Comparison of ENCODE assay signal across 27 cellular contexts in the genomic region with DNA sequence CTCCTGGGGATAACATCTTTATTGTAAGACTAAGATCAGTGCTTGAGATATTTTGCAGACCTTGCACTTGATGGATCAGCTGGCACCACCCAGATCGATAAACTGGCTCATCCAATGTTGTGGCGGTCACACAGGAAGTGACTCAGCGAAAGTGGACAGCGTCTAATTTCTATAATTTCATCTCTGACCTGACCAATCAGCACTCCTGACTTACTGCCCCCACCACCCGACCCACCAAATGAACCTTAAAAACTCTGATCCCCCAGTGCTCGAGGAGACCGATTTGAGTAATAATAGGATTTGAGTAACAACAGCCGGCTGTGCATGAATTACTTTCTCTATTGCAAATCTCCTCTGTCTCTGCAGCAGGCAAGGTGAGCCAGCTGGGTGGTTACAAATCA.
DNase-seq lines count a peak whose midpoint lies in the region; ATAC-seq and TF ChIP-seq lines count a peak whose summit lies in the region.
"Had no signal": no experiment of that assay in that cellular context is flagged by ENCODE, and none has a peak within 500 bp of the region (broad histone marks: within the 10 kb centered on the region; RNA-seq: fewer than 3 reads in every experiment).

No MANE protein-coding gene starts in this region.

- DNase-seq in GM12864 (ENCODE audit: low read depth) (peak; percentile 68), IMR-90 (no peak), Panc1 (ENCODE audit: low read depth, low spot score) (no peak), neural progenitor cell (ENCODE audit: low spot score) (no peak), COLO668 (lab: John Stamatoyannopoulos, UW; ENCODE audit: unreplicated experiment) (no peak), neuronal stem cell (ENCODE audit: low spot score) (no peak)
- DNase-seq: activated CD8-positive, alpha-beta memory T cell treated with anti-CD3 and anti-CD28 coated beads for 24 hours; activated effector memory CD4-positive, alpha-beta T cell treated with anti-CD3 and anti-CD28 coated beads, Interleukin-2, amount 50 U/mL, for 16 hours; activated naive CD8-positive, alpha-beta T cell treated with anti-CD3 and anti-CD28 coated beads for 36 hours; aorta; COR-L47; DMS79; effector CD8-positive, alpha-beta T cell; GF-D8; midbrain; natural killer cell; NCI-H1105 treated with DMSO at 0.1 percent for 48 hours; NCI-H2081; NCI-H446; RPMI8226; stimulated activated CD8-positive, alpha-beta memory T cell treated with anti-CD3 and anti-CD28 coated beads, Interleukin-4, amount 100 ng/mL, for 48 hours; T-helper 17 cell; transverse colon had no signal

- ATAC-seq in IMR-90 (ENCODE audit: low read depth): no peak
- no peak for ATAC-seq in Panc1
- ATAC-seq in HG02973 (IDR thresholded peaks at IDR 0.05; ENCODE audit: unreplicated experiment): no peak
- no peak for ATAC-seq in GM21423 (IDR thresholded peaks at IDR 0.05; ENCODE audit: unreplicated experiment)
- ATAC-seq: natural killer cell, T-helper 17 cell had no signal

- H4K8ac ChIP-seq in IMR-90 (ENCODE audit: low read depth in 2 of 2, low read length in 2 of 2) (no peak overlapping the region), neuronal stem cell (ENCODE audit: low read depth, low read length) (no peak overlapping the region)

- BruUV-seq in IMR-90 (replicated peaks; lab: Mats Ljungman, UMichigan): no TSS peak
- no TSS peak for BruUV-seq in Panc1 (replicated peaks; lab: Mats Ljungman, UMichigan)

- H3K4me1 ChIP-seq in IMR-90 (ENCODE audit: control insufficient read depth, insufficient read depth, low read length): no peaks in the 10 kb centered on the region
- H3K4me1 ChIP-seq in Panc1 (ENCODE audit: control insufficient read depth, insufficient read depth, low read length): peaks cover 3% of the 10 kb centered on the region; the same call in 1 of the 2 replicates
- H3K4me1 ChIP-seq in neural progenitor cell: peaks cover 3% of the 10 kb centered on the region
- no peaks in the 10 kb centered on the region for H3K4me1 ChIP-seq in neuronal stem cell (ENCODE audit: control insufficient read depth in 2 of 2, insufficient read depth in 1 of 2, low read depth in 1 of 2, low read length in 2 of 2)
- H3K4me1 ChIP-seq: BLaER1 treated with 17β-estradiol and CSF1 and Interleukin-3, amounts not matched to agents 10 nM and 100 nM had no signal

- H3K79me2 ChIP-seq in neural progenitor cell (ENCODE audit: low read depth): no peaks in the 10 kb centered on the region

- H3K4me1 Mint-ChIP-seq in neural progenitor cell: peaks cover 9% of the 10 kb centered on the region
- H3K4me1 Mint-ChIP-seq: activated naive CD8-positive, alpha-beta T cell treated with anti-CD3 and anti-CD28 coated beads for 36 hours; natural killer cell; T-helper 17 cell had no signal

- TF ChIP-seq POLR2A in IMR-90 (IDR thresholded peaks at IDR 0.05; ENCODE audit: low read depth, low read length): no peak

- H4K91ac ChIP-seq in IMR-90 (ENCODE audit: insufficient read depth, low read depth, low read length) (no peak overlapping the region), neuronal stem cell (ENCODE audit: low read depth, low read length, poor library complexity) (no peak overlapping the region)

- in situ Hi-C loops in IMR-90 (cut with MboI; ENCODE audit: low sequenced_read_pairs) (no loop called here), Panc1 (cut with HindIII; ENCODE audit: low pct_unique_long_range_greater_than_20kb, low sequenced_read_pairs) (no loop called here)

- H3K18ac ChIP-seq in IMR-90 (ENCODE audit: low read depth, low read length) (no peak overlapping the region), neuronal stem cell (ENCODE audit: low read length) (no peak overlapping the region)

- H4K20me1 ChIP-seq in IMR-90 (ENCODE audit: insufficient read depth, low read length) (no peaks in the 10 kb centered on the region), neural progenitor cell (ENCODE audit: low read depth) (no peaks in the 10 kb centered on the region)
- H4K20me1 ChIP-seq: BLaER1 treated with 17β-estradiol and CSF1 and Interleukin-3, amounts not matched to agents 10 nM and 100 nM had no signal

- H3K4ac ChIP-seq in IMR-90 (ENCODE audit: low read depth, low read length) (no peak overlapping the region), neuronal stem cell (ENCODE audit: low read length) (no peak overlapping the region)

- H3K27me3 ChIP-seq in IMR-90 (ENCODE audit: control insufficient read depth, insufficient read depth, low read length) (peaks cover 6% of the 10 kb centered on the region), Panc1 (ENCODE audit: control insufficient read depth, insufficient read depth, low read length) (no peaks in the 10 kb centered on the region), neural progenitor cell (no peaks in the 10 kb centered on the region), neuronal stem cell (ENCODE audit: control insufficient read depth in 3 of 3, insufficient read depth in 3 of 3, low read depth in 1 of 3, low read length in 3 of 3) (no peaks in the 10 kb centered on the region)
- H3K27me3 ChIP-seq: BLaER1 treated with 17β-estradiol and CSF1 and Interleukin-3, amounts not matched to agents 10 nM and 100 nM; transverse colon had no signal

- CTCF ChIA-PET in IMR-90 (lab: Yijun Ruan, JAX): no interaction called here
- CTCF ChIA-PET in Panc1 (lab: Charles Lee): no interaction called here

- H3K9me3 ChIP-seq in IMR-90 (ENCODE audit: control insufficient read depth, insufficient read depth, low read length): no peaks in the 10 kb centered on the region
- H3K9me3 ChIP-seq in Panc1 (ENCODE audit: control insufficient read depth, insufficient read depth, low read depth, low read length): no peaks in the 10 kb centered on the region; the same call in 1 of the 2 replicates
- peaks cover 4% of the 10 kb centered on the region for H3K9me3 ChIP-seq in neural progenitor cell (ENCODE audit: low read depth)
- H3K9me3 ChIP-seq in neuronal stem cell (replicated peaks in 1 of 2; ENCODE audit: control insufficient read depth in 2 of 2, insufficient read depth in 1 of 2, low read depth in 1 of 2, low read length in 2 of 2): peaks cover 0 to 6% of the 10 kb centered on the region in 2 donors
- H3K9me3 ChIP-seq: BLaER1 treated with 17β-estradiol and CSF1 and Interleukin-3, amounts not matched to agents 10 nM and 100 nM; transverse colon had no signal

- H2BK120ac ChIP-seq in IMR-90 (ENCODE audit: low read depth, low read length) (no peak overlapping the region), neuronal stem cell (ENCODE audit: low read depth, low read length) (no peak overlapping the region)

- H3K36me3 Mint-ChIP-seq in neural progenitor cell: peaks cover 4% of the 10 kb centered on the region
- H3K36me3 Mint-ChIP-seq: activated naive CD8-positive, alpha-beta T cell treated with anti-CD3 and anti-CD28 coated beads for 36 hours; natural killer cell had no signal

- intact Hi-C loops in IMR-90 (cut with micrococcal nuclease) (no loop called here), Panc1 (cut with micrococcal nuclease; ENCODE audit: unreplicated experiment) (no loop called here)

- no peak overlapping the region for H2BK15ac ChIP-seq in IMR-90 (ENCODE audit: low read depth, low read length)
- H2BK15ac ChIP-seq in neuronal stem cell (ENCODE audit: low read length): no peak overlapping the region

- H3K4me3 ChIP-seq in GM12864 (ENCODE audit: low read depth, low read length) (peak overlapping the region; percentile 32; the same call in 1 of the 2 replicates), IMR-90 (ENCODE audit: insufficient read depth, low read depth, low read length) (no peak overlapping the region), Panc1 (ENCODE audit: low read depth in 2 of 2, low read length in 2 of 2) (no peak overlapping the region), neural progenitor cell (no peak overlapping the region), neuronal stem cell (ENCODE audit: low read length in 2 of 2) (no peak overlapping the region)
- H3K4me3 ChIP-seq: BLaER1 treated with 17β-estradiol and CSF1 and Interleukin-3, amounts not matched to agents 10 nM and 100 nM; SK-N-MC; transverse colon had no signal

- dilution Hi-C loops in IMR-90 (cut with HindIII; ENCODE audit: low sequenced_read_pairs, unreplicated experiment): no loop called here

- no peak overlapping the region for H3K56ac ChIP-seq in IMR-90 (ENCODE audit: extremely low read depth, insufficient read depth, low read length)

- no peak overlapping the region for H2BK20ac ChIP-seq in IMR-90 (ENCODE audit: low read depth, low read length)

- H3K9ac ChIP-seq in IMR-90 (ENCODE audit: low read depth, low read length) (no peak overlapping the region), neural progenitor cell (no peak overlapping the region), neuronal stem cell (ENCODE audit: low read depth, low read length, poor library complexity) (no peak overlapping the region)
- H3K9ac ChIP-seq: BLaER1 treated with 17β-estradiol and CSF1 and Interleukin-3, amounts not matched to agents 10 nM and 100 nM had no signal

- peaks cover 32% of the 10 kb centered on the region for H3K9me3 Mint-ChIP-seq in neural progenitor cell
- H3K9me3 Mint-ChIP-seq: activated naive CD8-positive, alpha-beta T cell treated with anti-CD3 and anti-CD28 coated beads for 36 hours; natural killer cell had no signal

- no peak overlapping the region for H2BK12ac ChIP-seq in neuronal stem cell (ENCODE audit: low read length)

- no peak overlapping the region for H3K4me3 Mint-ChIP-seq in neural progenitor cell
- H3K4me3 Mint-ChIP-seq: activated naive CD8-positive, alpha-beta T cell treated with anti-CD3 and anti-CD28 coated beads for 36 hours; natural killer cell; T-helper 17 cell had no signal

- no peak for TF ChIP-seq CTCF in GM12864 (IDR thresholded peaks at IDR 0.05; ENCODE audit: low read depth, low read length, missing control alignments)
- no peak for TF ChIP-seq CTCF in IMR-90 (conservative IDR thresholded peaks at IDR 0.05; ENCODE audit: low read depth, low read length)
- TF ChIP-seq CTCF in Panc1 (IDR thresholded peaks at IDR 0.05): no peak
- no peak for TF ChIP-seq CTCF in neural progenitor cell (IDR thresholded peaks at IDR 0.05)

- H2AK9ac ChIP-seq in IMR-90 (replicated peaks; ENCODE audit: low read depth, low read length, poor library complexity): no peak overlapping the region

- H3K36me3 ChIP-seq in IMR-90 (ENCODE audit: control insufficient read depth, insufficient read depth, low read length): no peaks in the 10 kb centered on the region
- H3K36me3 ChIP-seq in Panc1 (ENCODE audit: control insufficient read depth, insufficient read depth, low read length): no peaks in the 10 kb centered on the region
- H3K36me3 ChIP-seq in neural progenitor cell: no peaks in the 10 kb centered on the region
- H3K36me3 ChIP-seq in neuronal stem cell (replicated peaks in 1 of 2; ENCODE audit: control insufficient read depth in 2 of 2, insufficient read depth in 2 of 2, low read length in 2 of 2): no peaks in the 10 kb centered on the region
- H3K36me3 ChIP-seq: BLaER1 treated with 17β-estradiol and CSF1 and Interleukin-3, amounts not matched to agents 10 nM and 100 nM; transverse colon had no signal

- H3K9me1 ChIP-seq in IMR-90 (ENCODE audit: insufficient read depth, low read length): no peaks in the 10 kb centered on the region

- H3K79me1 ChIP-seq in IMR-90 (ENCODE audit: low read depth in 1 of 2, low read length in 2 of 2) (no peaks in the 10 kb centered on the region), neuronal stem cell (ENCODE audit: low read depth, low read length) (no peaks in the 10 kb centered on the region)

- no peak overlapping the region for H3K23ac ChIP-seq in IMR-90 (ENCODE audit: low read depth, low read length)
- H3K23ac ChIP-seq in neuronal stem cell (ENCODE audit: low read depth, low read length, poor library complexity): no peak overlapping the region

- H3K27ac ChIP-seq in IMR-90 (ENCODE audit: insufficient read depth, low read length) (no peak overlapping the region), Panc1 (ENCODE audit: low read length) (peak overlapping the region; percentile 35; the same call in 1 of the 2 replicates), neural progenitor cell (no peak overlapping the region), neuronal stem cell (replicated peaks; ENCODE audit: low read length) (no peak overlapping the region)
- H3K27ac ChIP-seq: BLaER1 treated with 17β-estradiol and CSF1 and Interleukin-3, amounts not matched to agents 10 nM and 100 nM; SK-N-MC; transverse colon had no signal

- H4K5ac ChIP-seq in IMR-90 (ENCODE audit: low read depth, low read length): no peak overlapping the region

- H3K14ac ChIP-seq in IMR-90 (replicated peaks; ENCODE audit: low read depth, low read length) (no peak overlapping the region), neuronal stem cell (ENCODE audit: low read length) (no peak overlapping the region)

- no peak overlapping the region for H2AK5ac ChIP-seq in IMR-90 (ENCODE audit: low read depth, low read length)
- H2AK5ac ChIP-seq in neuronal stem cell (ENCODE audit: low read depth, low read length): no peak overlapping the region

- 86% methylated on average over 1 of the region's 8 CpGs; no CpG with 5 or more reads in 1 of the 2 experiments for WGBS in IMR-90 (ENCODE audit: extremely low coverage in 2 of 2, insufficient read length in 1 of 2), 2 experiments
- no CpG with 5 or more reads among the region's 8 CpGs for WGBS in neuronal stem cell (ENCODE audit: extremely low coverage in 2 of 2, insufficient read length in 2 of 2, insufficient replicate concordance in 1 of 2), 2 donors

- peak overlapping the region; percentile 80 for H3K27ac Mint-ChIP-seq in neural progenitor cell
- H3K27ac Mint-ChIP-seq: activated naive CD8-positive, alpha-beta T cell treated with anti-CD3 and anti-CD28 coated beads for 36 hours; natural killer cell; T-helper 17 cell had no signal

- POLR2A ChIA-PET in IMR-90 (lab: Charles Lee; ENCODE audit: unreplicated experiment) (interaction anchor here (0.8 kb wide), 1 partner anchor 151 kb away, joined by 3 read pairs; the partner anchor contains the start of gene PIAS1), Panc1 (lab: Charles Lee) (interaction anchor here (0.9 kb wide), 1 partner anchor 39 kb away, joined by 4 read pairs; no protein-coding TSS in a partner anchor)

- H3K4me2 ChIP-seq in IMR-90 (ENCODE audit: low read depth, low read length): no peak overlapping the region
- H3K4me2 ChIP-seq in neural progenitor cell: no peak overlapping the region
- H3K4me2 ChIP-seq in neuronal stem cell (ENCODE audit: insufficient read depth, low read length, poor library complexity, severe bottlenecking): no peak overlapping the region
- H3K4me2 ChIP-seq: BLaER1 treated with 17β-estradiol and CSF1 and Interleukin-3, amounts not matched to agents 10 nM and 100 nM had no signal

- no peak overlapping the region for H2BK5ac ChIP-seq in IMR-90 (ENCODE audit: low read depth, low read length, poor library complexity, severe bottlenecking)
- H2BK5ac ChIP-seq in neuronal stem cell (ENCODE audit: low read length): no peak overlapping the region

- peaks cover 4% of the 10 kb centered on the region for H3K27me3 Mint-ChIP-seq in neural progenitor cell (ENCODE audit: insufficient read depth, low read depth)

- H3F3A ChIP-seq in neural progenitor cell (ENCODE audit: low read depth): no peaks in the 10 kb centered on the region

- no peak overlapping the region for H2AFZ ChIP-seq in IMR-90 (replicated peaks; ENCODE audit: low read length, poor library complexity)
- no peak overlapping the region for H2AFZ ChIP-seq in neural progenitor cell (replicated peaks)
- H2AFZ ChIP-seq in neuronal stem cell (ENCODE audit: low read length): no peak overlapping the region

- no peak for TF ChIP-seq RAD21 in IMR-90 (IDR thresholded peaks at IDR 0.05; ENCODE audit: low read length)
